ENCODE assay signal across 1 cellular context in genomic region chr2:181022652-181023051, GRCh38.
A peak's percentile ranks its signal among the peaks of the same experiment; 100 is the strongest.
TF ChIP-seq lines count a peak whose summit lies in the region.

No MANE protein-coding gene starts in this region.

TF ChIP-seq in SK-N-SH, 30 proteins besides CTCF, POLR2A, EP300 and RAD21 (continued from another document):
- TF ChIP-seq REST (IDR thresholded peaks at IDR 0.05; ENCODE audit: low read depth, low read length) (no peak), USF1 (IDR thresholded peaks at IDR 0.05; ENCODE audit: borderline replicate concordance, low read depth) (no peak), GATA2 (CRISPR knock-in tag; IDR thresholded peaks at IDR 0.05) (0 out of 2 replicates have a peak, but pooled peaks have one; percentile 5), ELF1 (IDR thresholded peaks at IDR 0.05) (no peak), TCF12 (IDR thresholded peaks at IDR 0.05) (0 out of 2 replicates have a peak, but pooled peaks have one; percentile 9)
